Comparison of ENCODE assay signal across 8 cellular contexts in genomic region chr14:23056257-23056955, GRCh38. TPM values are rescaled to one million over a fixed set of nuclear protein-coding genes. Genes with fewer than 3 reads are reported as not detected.
DNase-seq lines count a peak whose midpoint lies in the region; ATAC-seq and TF ChIP-seq lines count a peak whose summit lies in the region.

No MANE protein-coding gene starts in this region.

- ATAC-seq in GM19438 (IDR thresholded peaks at IDR 0.05; ENCODE audit: low read depth, unreplicated experiment) (peak; percentile 50), upper lobe of left lung (ENCODE audit: low FRiP score in 2 of 2) (peak; percentile 63 to 75)

- H3K27ac ChIP-seq in upper lobe of left lung, result peak overlapping the region in 3 of 4 donors; percentile 7 to 82 (median 10)

- H3K36me3 ChIP-seq in neuron (ENCODE audit: insufficient read depth, low read length) (peaks cover 42% of the 10 kb centered on the region), upper lobe of left lung (peaks cover 19 to 32% (median 29%) of the 10 kb centered on the region in 4 donors)

- H3K4me1 ChIP-seq in neuron (ENCODE audit: insufficient read depth, low read length) (peaks cover 16% of the 10 kb centered on the region), upper lobe of left lung (peaks cover 18 to 22% (median 20%) of the 10 kb centered on the region in 4 donors)

- H2AFZ ChIP-seq in neuron (ENCODE audit: low read depth, low read length), result peak overlapping the region; percentile 51

- DNase-seq in AG08395 (ENCODE audit: low spot score) (peak; percentile 85), HuH-7 (ENCODE audit: low spot score) (peak; percentile 98), fibroblast of mammary gland (ENCODE audit: low read depth) (peak; percentile 62), upper lobe of left lung (peak; percentile 43 to 79), NCI-H345 (lab: John Stamatoyannopoulos, UW) (no peak)
- peak; percentile 71 for DNase-seq in activated CD8-positive, alpha-beta memory T cell treated with anti-CD3 and anti-CD28 coated beads, Interleukin-2, amount 50 U/mL, for 4 hours

- H3K4me3 ChIP-seq in fibroblast of mammary gland (ENCODE audit: control insufficient read depth, low read depth, low read length) (peak overlapping the region; percentile 44), neuron (ENCODE audit: low read length) (peak overlapping the region; percentile 65), upper lobe of left lung (peak overlapping the region in 3 of 4 donors; percentile 68 to 88 (median 84))

- TF ChIP-seq POLR2A in upper lobe of left lung (IDR thresholded peaks at IDR 0.05), result no peak

- WGBS in upper lobe of left lung, 2 donors, result 7 to 10% methylated on average over 13 to 14 of the region's 14 CpGs

- no peak for TF ChIP-seq EP300 in upper lobe of left lung (IDR thresholded peaks at IDR 0.05)

- TF ChIP-seq CTCF in fibroblast of mammary gland (conservative IDR thresholded peaks at IDR 0.05; ENCODE audit: control insufficient read depth, insufficient read depth, low read depth, low read length) (peak; percentile 77), upper lobe of left lung (IDR thresholded peaks at IDR 0.05) (peak; percentile 58 to 71 (median 64))

- no peaks in the 10 kb centered on the region for H3K27me3 ChIP-seq in neuron (ENCODE audit: insufficient read depth, low read length)
- H3K27me3 ChIP-seq in upper lobe of left lung, result no peaks in the 10 kb centered on the region

- no peaks in the 10 kb centered on the region for H3K9me3 ChIP-seq in neuron (ENCODE audit: low read length)
- no peaks in the 10 kb centered on the region for H3K9me3 ChIP-seq in upper lobe of left lung

RNA-seq across cellular contexts. Expression of gene CDH24, which starts 0.9 kb away (rescaled TPM):
- total RNA-seq in upper lobe of left lung, result 1 to 10 TPM; 2.0 to 8.0 (median 4.2) TPM

RNA-seq across cellular contexts. Expression of gene PSMB11, which starts 14.4 kb away (rescaled TPM):
- not detected for total RNA-seq in upper lobe of left lung

RNA-seq across cellular contexts. Expression of gene PSMB5, which starts 21.7 kb away (rescaled TPM):
- total RNA-seq in upper lobe of left lung, result 100 to 1,000 TPM in 2 of 6 donors, 10 to 100 TPM in 4; 58.7 to 147 (median 86.1) TPM

RNA-seq across cellular contexts. Expression of gene ACIN1, which starts 38.5 kb away (rescaled TPM):
- 100 to 1,000 TPM in 5 of 6 donors, 10 to 100 TPM in 1; 91.1 to 350 (median 139) TPM for total RNA-seq in upper lobe of left lung

RNA-seq across cellular contexts. Expression of gene C14orf119, which starts 38.9 kb away (rescaled TPM):
- 10 to 100 TPM in 5 of 6 donors, 1 to 10 TPM in 1; 4.9 to 52.5 (median 35.7) TPM for total RNA-seq in upper lobe of left lung
